In genomic region chr17:74296548-74296936, GRCh38 we compare ENCODE assay signal across 9 cellular contexts. TPM values are rescaled to one million over a fixed set of nuclear protein-coding genes. Genes with fewer than 3 reads are reported as not detected.
DNase-seq lines count a peak whose midpoint lies in the region; ATAC-seq and TF ChIP-seq lines count a peak whose summit lies in the region.
"Had no signal": no experiment of that assay in that cellular context is flagged by ENCODE, and none has a peak within 500 bp of the region (broad histone marks: within the 10 kb centered on the region; RNA-seq: fewer than 3 reads in every experiment).

No MANE protein-coding gene starts in this region.

- H3K4me3 ChIP-seq in HAP-1 (no peak overlapping the region), Panc1 (ENCODE audit: low read depth in 2 of 2, low read length in 2 of 2) (no peak overlapping the region), left lung (no peak overlapping the region)
- H3K4me3 ChIP-seq: SK-N-MC had no signal

- intact Hi-C loops in Panc1 (cut with micrococcal nuclease; ENCODE audit: unreplicated experiment) = loop anchor here (1.0 kb wide), 1 partner anchor 86 kb away; no protein-coding TSS in a partner anchor
- intact Hi-C loops in left lung (cut with DNase I) = loop anchor here in 1 of 2 donors (5.0 kb wide), 1 partner anchor 84 kb away; the partner anchor contains the start of gene TTYH2

- H3K36me3 ChIP-seq in HAP-1 (replicated peaks) = no peaks in the 10 kb centered on the region
- no peaks in the 10 kb centered on the region for H3K36me3 ChIP-seq in Panc1 (ENCODE audit: control insufficient read depth, insufficient read depth, low read length)
- no peaks in the 10 kb centered on the region for H3K36me3 ChIP-seq in left lung

- BruUV-seq in Panc1 (replicated peaks; lab: Mats Ljungman, UMichigan) = no TSS peak

- CTCF ChIA-PET in Panc1 (lab: Charles Lee) = interaction anchor here (0.6 to 1.7 kb wide), 11 partner anchors 9 to 237 kb away, joined by 3 to 20 read pairs (median 6); partner anchors contain the start of gene GPR142

- H3K9me3 ChIP-seq in HAP-1 = no peaks in the 10 kb centered on the region; the same call in 1 of the 2 replicates
- H3K9me3 ChIP-seq in Panc1 (ENCODE audit: control insufficient read depth, insufficient read depth, low read depth, low read length) = no peaks in the 10 kb centered on the region
- no peaks in the 10 kb centered on the region for H3K9me3 ChIP-seq in left lung

- POLR2A ChIA-PET in Panc1 (lab: Charles Lee) = no interaction called here

- TF ChIP-seq CTCF in Panc1 (IDR thresholded peaks at IDR 0.05) (peak; percentile 82), left lung (IDR thresholded peaks at IDR 0.05) (peak; percentile 32 to 34)

- H3K27me3 ChIP-seq in HAP-1 (ENCODE audit: low read depth) (no peaks in the 10 kb centered on the region), Panc1 (ENCODE audit: control insufficient read depth, insufficient read depth, low read length) (no peaks in the 10 kb centered on the region), left lung (peaks cover 0 to 23% of the 10 kb centered on the region in 2 donors)

- H3K4me1 ChIP-seq in HAP-1 (no peaks in the 10 kb centered on the region), Panc1 (ENCODE audit: control insufficient read depth, insufficient read depth, low read length) (peaks cover 4% of the 10 kb centered on the region; the same call in 1 of the 2 replicates), left lung (no peaks in the 10 kb centered on the region)

- H3K27ac ChIP-seq in Panc1 (ENCODE audit: low read length) = no peak overlapping the region
- no peak overlapping the region for H3K27ac ChIP-seq in left lung
- H3K27ac ChIP-seq: SK-N-MC had no signal

- in situ Hi-C loops in HAP-1 (cut with MboI; ENCODE audit: low sequenced_read_pairs) = no loop called here
- in situ Hi-C loops in Panc1 (cut with HindIII; ENCODE audit: low pct_unique_long_range_greater_than_20kb, low sequenced_read_pairs) = no loop called here

- ATAC-seq in Panc1 (peak; percentile 79), left lung (peak; percentile 86)

- peak; percentile 45 for DNase-seq in COLO829 (ENCODE audit: low spot score)
- peak; percentile 10 to 57 for DNase-seq in HAP-1 (ENCODE audit: low spot score in 2 of 2)
- DNase-seq in Panc1 (ENCODE audit: low read depth, low spot score) = no peak
- DNase-seq in central memory CD4-positive, alpha-beta T cell = peak; percentile 31
- DNase-seq in left lung = peak; percentile 54 to 57
- DNase-seq in ureter (ENCODE audit: low spot score) = peak; percentile 68
- DNase-seq in T-helper 9 cell = no peak
- DNase-seq in NCI-H2081 treated with DMSO at 0.1 percent for 48 hours (lab: John Stamatoyannopoulos, UW) = no peak

RNA-seq across cellular contexts. Expression of gene DNAI2, which starts 22.5 kb away (rescaled TPM):
- not detected for total RNA-seq in Panc1 (2021; ENCODE audit: unreplicated experiment)
- polyA plus RNA-seq in Panc1 (2012; ENCODE audit: insufficient read length) = not detected
- 1 to 10 TPM in 1 of 2 donors, not detected in 1; 2.9 TPM for total RNA-seq in left lung
- not detected for total RNA-seq in ureter

RNA-seq across cellular contexts. Expression of gene KIF19, which starts 29.5 kb away (rescaled TPM):
- total RNA-seq in Panc1 (2021; ENCODE audit: unreplicated experiment) (not detected), left lung (1 to 10 TPM in 1 of 2 donors, not detected in 1; 1.5 TPM), ureter (1.8 TPM)
- polyA plus RNA-seq in Panc1 (2012; ENCODE audit: insufficient read length) = not detected

Comparison
In these comparisons a context has a peak if more than half of its experiments do, and no peak if none do; other contexts are left out.
1. DNase-seq: peak in COLO829 (single experiment), HAP-1 (2 of 2), central memory CD4-positive, alpha-beta T cell (single experiment), left lung (2 of 2) and ureter (single experiment); none in Panc1 (single experiment), T-helper 9 cell (single experiment) and NCI-H2081 treated with DMSO at 0.1 percent for 48 hours (single experiment).